ENCODE assay signal across 19 cellular contexts in the genomic region with DNA sequence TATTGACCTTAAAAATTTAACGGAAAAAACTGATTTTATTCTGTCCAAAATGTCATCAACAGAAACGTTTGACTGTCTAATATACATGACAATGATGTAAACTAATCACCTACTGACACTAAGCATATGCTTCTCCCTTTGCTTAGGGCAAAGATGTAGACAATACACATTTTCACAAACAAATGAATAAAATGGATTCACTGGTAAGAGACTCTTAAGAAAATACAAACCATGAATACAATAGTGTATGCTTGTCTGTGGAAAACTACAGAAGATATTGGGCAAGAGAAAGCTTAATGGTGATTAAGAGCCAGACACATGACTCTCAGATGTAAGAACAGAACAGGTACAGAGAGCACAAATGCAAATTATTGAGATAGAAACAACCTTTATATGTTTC.
DNase-seq lines count a peak whose midpoint lies in the region; ATAC-seq, FAIRE-seq and TF ChIP-seq lines count a peak whose summit lies in the region.
"Had no signal": no experiment of that assay in that cellular context is flagged by ENCODE, and none has a peak within 500 bp of the region (broad histone marks: within the 10 kb centered on the region; RNA-seq: fewer than 3 reads in every experiment).

No MANE protein-coding gene starts in this region.

- TF ChIP-seq CTCF in HepG2 (CRISPR knock-in tag; IDR thresholded peaks at IDR 0.05) (no peak), right lobe of liver (IDR thresholded peaks at IDR 0.05) (no peak), OCI-LY3 (IDR thresholded peaks at IDR 0.05; ENCODE audit: low read depth, low read length) (no peak)

- FAIRE-seq in HepG2 (lab: Jason Lieb, UNC), result no peak
- FAIRE-seq: D721Med, GM12891, GM19239 had no signal

- no peak overlapping the region for H2AFZ ChIP-seq in HepG2 (ENCODE audit: low read length)
- 0 out of 2 replicates have a peak overlapping the region, but pooled peaks have one; percentile 53 for H2AFZ ChIP-seq in OCI-LY3 (ENCODE audit: low read depth, low read length)

- no peak overlapping the region for H3K9ac ChIP-seq in HepG2 (ENCODE audit: insufficient read depth, low read depth, low read length)
- no peak overlapping the region for H3K9ac ChIP-seq in OCI-LY3 (ENCODE audit: low read length)
- H3K9ac ChIP-seq: BLaER1 treated with 17β-estradiol and CSF1 and Interleukin-3, amounts not matched to agents 10 nM and 100 nM had no signal

- no TSS peak for BruUV-seq in HepG2 (replicated peaks; lab: Mats Ljungman, UMichigan)

- CTCF ChIA-PET in HepG2 (lab: Yijun Ruan, JAX; ENCODE audit: low intra/inter-chr PET ratio, low total read pairs), result no interaction called here

- H3K27me3 ChIP-seq in HepG2 (ENCODE audit: control insufficient read depth in 1 of 2, insufficient read depth in 2 of 2, low read length in 2 of 2) (no peaks in the 10 kb centered on the region), right lobe of liver (no peaks in the 10 kb centered on the region), OCI-LY3 (ENCODE audit: low read depth, low read length) (no peaks in the 10 kb centered on the region)
- H3K27me3 ChIP-seq: BLaER1 treated with 17β-estradiol and CSF1 and Interleukin-3, amounts not matched to agents 10 nM and 100 nM had no signal

- ATAC-seq in HepG2 (no peak), right lobe of liver (no peak), HG03108 (IDR thresholded peaks at IDR 0.05; ENCODE audit: unreplicated experiment) (no peak)
- ATAC-seq: CD8-positive, alpha-beta T cell had no signal

- no peaks in the 10 kb centered on the region for H4K20me1 ChIP-seq in HepG2 (ENCODE audit: insufficient read depth, low read length)
- H4K20me1 ChIP-seq in OCI-LY3 (ENCODE audit: insufficient read depth, low read length), result no peaks in the 10 kb centered on the region
- H4K20me1 ChIP-seq: BLaER1 treated with 17β-estradiol and CSF1 and Interleukin-3, amounts not matched to agents 10 nM and 100 nM had no signal

- WGBS in HepG2 (ENCODE audit: low lambda C conversion rate), result under 1% methylated on average over 2 of the region's 2 CpGs
- WGBS in right lobe of liver (ENCODE audit: insufficient coverage, low coverage, low lambda C conversion rate, missing lambda C conversion rate), result 49% methylated on average over 2 of the region's 2 CpGs

- H3K4me1 ChIP-seq in HepG2 (ENCODE audit: insufficient read depth, low read length) (no peaks in the 10 kb centered on the region), right lobe of liver (no peaks in the 10 kb centered on the region), OCI-LY3 (ENCODE audit: low read length) (peaks cover 4% of the 10 kb centered on the region)
- H3K4me1 ChIP-seq: BLaER1 treated with 17β-estradiol and CSF1 and Interleukin-3, amounts not matched to agents 10 nM and 100 nM; Caco-2 had no signal

- no peak for DNase-seq in HepG2 (ENCODE audit: low spot score)
- DNase-seq in right lobe of liver, result no peak
- peak; percentile 0 for DNase-seq in amniotic epithelial cell (ENCODE audit: low read depth)
- no peak for DNase-seq in Ammon's horn (ENCODE audit: low spot score)
- DNase-seq: 8988T; ACHN; Caco-2; Calu3; CD4-positive, alpha-beta T cell; CD8-positive, alpha-beta T cell; DMS79 treated with DMSO at 0.1 percent for 48 hours; GF-D8 had no signal

- peaks cover 74% of the 10 kb centered on the region for H3K9me3 ChIP-seq in HepG2 (ENCODE audit: low read length)
- H3K9me3 ChIP-seq in right lobe of liver, result no peaks in the 10 kb centered on the region
- H3K9me3 ChIP-seq in OCI-LY3 (ENCODE audit: insufficient read depth, low read length), result no peaks in the 10 kb centered on the region
- H3K9me3 ChIP-seq: BLaER1 treated with 17β-estradiol and CSF1 and Interleukin-3, amounts not matched to agents 10 nM and 100 nM; Caco-2 had no signal

- no peak for TF ChIP-seq POLR2A in HepG2 (IDR thresholded peaks at IDR 0.05; ENCODE audit: insufficient read depth in 1 of 2, low read depth in 2 of 2, low read length in 2 of 2)
- TF ChIP-seq POLR2A in right lobe of liver (IDR thresholded peaks at IDR 0.05), result no peak

- TF ChIP-seq EP300 in HepG2 (IDR thresholded peaks at IDR 0.05; ENCODE audit: low read depth in 2 of 2, low read length in 2 of 2), result no peak
- no peak for TF ChIP-seq EP300 in HepG2 (CRISPR knock-in tag; IDR thresholded peaks at IDR 0.05; ENCODE audit: borderline replicate concordance)

- POLR2A ChIA-PET in HepG2 (lab: Yijun Ruan, JAX), result no interaction called here

- H3K36me3 ChIP-seq in HepG2 (replicated peaks in 1 of 2; ENCODE audit: control insufficient read depth in 1 of 2, insufficient read depth in 2 of 2, low read length in 2 of 2) (no peaks in the 10 kb centered on the region), right lobe of liver (no peaks in the 10 kb centered on the region), OCI-LY3 (replicated peaks; ENCODE audit: low read depth, low read length) (no peaks in the 10 kb centered on the region)
- H3K36me3 ChIP-seq: BLaER1 treated with 17β-estradiol and CSF1 and Interleukin-3, amounts not matched to agents 10 nM and 100 nM had no signal

- H3K79me2 ChIP-seq in HepG2 (ENCODE audit: insufficient read depth, low read length), result no peaks in the 10 kb centered on the region
- no peaks in the 10 kb centered on the region for H3K79me2 ChIP-seq in OCI-LY3 (ENCODE audit: low read length)

- H3K27ac ChIP-seq in HepG2 (ENCODE audit: extremely low read length, insufficient read depth, low read length), result no peak overlapping the region
- no peak overlapping the region for H3K27ac ChIP-seq in right lobe of liver
- H3K27ac ChIP-seq in OCI-LY3 (ENCODE audit: low read length), result no peak overlapping the region
- H3K27ac ChIP-seq: BLaER1 treated with 17β-estradiol and CSF1 and Interleukin-3, amounts not matched to agents 10 nM and 100 nM; C4-2B had no signal

- H3K4me2 ChIP-seq in HepG2 (ENCODE audit: low read depth, low read length) (no peak overlapping the region), OCI-LY3 (ENCODE audit: low read length) (peak overlapping the region; percentile 12; the same call in 1 of the 2 replicates)
- H3K4me2 ChIP-seq: BLaER1 treated with 17β-estradiol and CSF1 and Interleukin-3, amounts not matched to agents 10 nM and 100 nM had no signal

- in situ Hi-C loops in HepG2 (cut with HindIII; ENCODE audit: extremely low pct_ligation_motif_present, low pct_unique_long_range_greater_than_20kb), result no loop called here

- H3K4me3 ChIP-seq in HepG2 (replicated peaks in 1 of 3; ENCODE audit: insufficient read depth in 1 of 3, low read depth in 2 of 3, low read length in 3 of 3) (no peak overlapping the region), right lobe of liver (no peak overlapping the region), OCI-LY3 (ENCODE audit: low read length) (no peak overlapping the region)
- H3K4me3 ChIP-seq: BLaER1 treated with 17β-estradiol and CSF1 and Interleukin-3, amounts not matched to agents 10 nM and 100 nM had no signal

- intact Hi-C loops in HepG2 (cut with micrococcal nuclease; ENCODE audit: unreplicated experiment), result no loop called here
- intact Hi-C loops in right lobe of liver (cut with DNase I), result no loop called here

- no peak for TF ChIP-seq RAD21 in HepG2 (CRISPR knock-in tag; IDR thresholded peaks at IDR 0.05)

TF ChIP-seq in HepG2, 621 proteins besides CTCF, POLR2A, EP300 and RAD21:
- TF ChIP-seq, protein P1, sequence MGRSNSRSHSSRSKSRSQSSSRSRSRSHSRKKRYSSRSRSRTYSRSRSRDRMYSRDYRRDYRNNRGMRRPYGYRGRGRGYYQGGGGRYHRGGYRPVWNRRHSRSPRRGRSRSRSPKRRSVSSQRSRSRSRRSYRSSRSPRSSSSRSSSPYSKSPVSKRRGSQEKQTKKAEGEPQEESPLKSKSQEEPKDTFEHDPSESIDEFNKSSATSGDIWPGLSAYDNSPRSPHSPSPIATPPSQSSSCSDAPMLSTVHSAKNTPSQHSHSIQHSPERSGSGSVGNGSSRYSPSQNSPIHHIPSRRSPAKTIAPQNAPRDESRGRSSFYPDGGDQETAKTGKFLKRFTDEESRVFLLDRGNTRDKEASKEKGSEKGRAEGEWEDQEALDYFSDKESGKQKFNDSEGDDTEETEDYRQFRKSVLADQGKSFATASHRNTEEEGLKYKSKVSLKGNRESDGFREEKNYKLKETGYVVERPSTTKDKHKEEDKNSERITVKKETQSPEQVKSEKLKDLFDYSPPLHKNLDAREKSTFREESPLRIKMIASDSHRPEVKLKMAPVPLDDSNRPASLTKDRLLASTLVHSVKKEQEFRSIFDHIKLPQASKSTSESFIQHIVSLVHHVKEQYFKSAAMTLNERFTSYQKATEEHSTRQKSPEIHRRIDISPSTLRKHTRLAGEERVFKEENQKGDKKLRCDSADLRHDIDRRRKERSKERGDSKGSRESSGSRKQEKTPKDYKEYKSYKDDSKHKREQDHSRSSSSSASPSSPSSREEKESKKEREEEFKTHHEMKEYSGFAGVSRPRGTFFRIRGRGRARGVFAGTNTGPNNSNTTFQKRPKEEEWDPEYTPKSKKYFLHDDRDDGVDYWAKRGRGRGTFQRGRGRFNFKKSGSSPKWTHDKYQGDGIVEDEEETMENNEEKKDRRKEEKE (IDR thresholded peaks at IDR 0.05), result peak; percentile 96; the same call in 1 of the 2 replicates
- TF ChIP-seq, protein P2, sequence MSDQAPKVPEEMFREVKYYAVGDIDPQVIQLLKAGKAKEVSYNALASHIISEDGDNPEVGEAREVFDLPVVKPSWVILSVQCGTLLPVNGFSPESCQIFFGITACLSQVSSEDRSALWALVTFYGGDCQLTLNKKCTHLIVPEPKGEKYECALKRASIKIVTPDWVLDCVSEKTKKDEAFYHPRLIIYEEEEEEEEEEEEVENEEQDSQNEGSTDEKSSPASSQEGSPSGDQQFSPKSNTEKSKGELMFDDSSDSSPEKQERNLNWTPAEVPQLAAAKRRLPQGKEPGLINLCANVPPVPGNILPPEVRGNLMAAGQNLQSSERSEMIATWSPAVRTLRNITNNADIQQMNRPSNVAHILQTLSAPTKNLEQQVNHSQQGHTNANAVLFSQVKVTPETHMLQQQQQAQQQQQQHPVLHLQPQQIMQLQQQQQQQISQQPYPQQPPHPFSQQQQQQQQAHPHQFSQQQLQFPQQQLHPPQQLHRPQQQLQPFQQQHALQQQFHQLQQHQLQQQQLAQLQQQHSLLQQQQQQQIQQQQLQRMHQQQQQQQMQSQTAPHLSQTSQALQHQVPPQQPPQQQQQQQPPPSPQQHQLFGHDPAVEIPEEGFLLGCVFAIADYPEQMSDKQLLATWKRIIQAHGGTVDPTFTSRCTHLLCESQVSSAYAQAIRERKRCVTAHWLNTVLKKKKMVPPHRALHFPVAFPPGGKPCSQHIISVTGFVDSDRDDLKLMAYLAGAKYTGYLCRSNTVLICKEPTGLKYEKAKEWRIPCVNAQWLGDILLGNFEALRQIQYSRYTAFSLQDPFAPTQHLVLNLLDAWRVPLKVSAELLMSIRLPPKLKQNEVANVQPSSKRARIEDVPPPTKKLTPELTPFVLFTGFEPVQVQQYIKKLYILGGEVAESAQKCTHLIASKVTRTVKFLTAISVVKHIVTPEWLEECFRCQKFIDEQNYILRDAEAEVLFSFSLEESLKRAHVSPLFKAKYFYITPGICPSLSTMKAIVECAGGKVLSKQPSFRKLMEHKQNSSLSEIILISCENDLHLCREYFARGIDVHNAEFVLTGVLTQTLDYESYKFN (CRISPR knock-in tag; conservative IDR thresholded peaks at IDR 0.05), result no peak
